Comparison of ENCODE assay signal across 11 cellular contexts in genomic region chr7:73565675-73566342, GRCh38. TPM values are rescaled to one million over a fixed set of nuclear protein-coding genes. Genes with fewer than 3 reads are reported as not detected.
DNase-seq lines count a peak whose midpoint lies in the region; ATAC-seq and TF ChIP-seq lines count a peak whose summit lies in the region.
"Had no signal": no experiment of that assay in that cellular context is flagged by ENCODE, and none has a peak within 500 bp of the region (broad histone marks: within the 10 kb centered on the region; RNA-seq: fewer than 3 reads in every experiment).

No MANE protein-coding gene starts in this region.

- CTCF ChIA-PET in activated naive CD4-positive, alpha-beta T cell treated with anti-CD3 and anti-CD28 coated beads, Interleukin-2, amount 10 ng/mL, durations not matched to agents 7 days and 5 days (lab: Charles Lee), result interaction anchor here (1.0 to 1.9 kb wide), 5 partner anchors 18 to 46 kb away, joined by 3 to 5 read pairs (median 4); no protein-coding TSS in a partner anchor
- CTCF ChIA-PET in T-cell (lab: Charles Lee), result interaction anchor here in 1 of 2 donors (0.5 to 1.8 kb wide), 6 partner anchors 10 to 108 kb away, joined by 3 to 7 read pairs (median 5); partner anchors contain the start of genes BAZ1B and TBL2

- H3K4me3 ChIP-seq in fibroblast of villous mesenchyme (ENCODE audit: low read depth, low read length) (peak overlapping the region; percentile 47), subcutaneous abdominal adipose tissue (ENCODE audit: low read depth in 1 of 5, low read length in 5 of 5) (peak overlapping the region in 4 of 5 donors; percentile 46 to 66 (median 62)), vagina (no peak overlapping the region)
- H3K4me3 ChIP-seq: GM23338 had no signal

- H3K4me1 ChIP-seq in subcutaneous abdominal adipose tissue (ENCODE audit: control insufficient read depth in 5 of 5, insufficient read depth in 5 of 5, low read length in 5 of 5) (peaks cover 0 to 15% (median 10%) of the 10 kb centered on the region in 5 donors), vagina (no peaks in the 10 kb centered on the region)

- intact Hi-C loops in vagina (cut with DNase I), result no loop called here

- H3K36me3 Mint-ChIP-seq in activated naive CD4-positive, alpha-beta T cell treated with anti-CD3 and anti-CD28 coated beads, Interleukin-2, amount 10 ng/mL, durations not matched to agents 7 days and 5 days, result peaks cover 19% of the 10 kb centered on the region
- peaks cover 5% of the 10 kb centered on the region for H3K36me3 Mint-ChIP-seq in T-cell

- no peaks in the 10 kb centered on the region for H3K9me3 Mint-ChIP-seq in activated naive CD4-positive, alpha-beta T cell treated with anti-CD3 and anti-CD28 coated beads, Interleukin-2, amount 10 ng/mL, durations not matched to agents 7 days and 5 days
- H3K9me3 Mint-ChIP-seq in T-cell, result no peaks in the 10 kb centered on the region
- H3K9me3 Mint-ChIP-seq: GM23338 had no signal

- POLR2A ChIA-PET in T-cell (lab: Charles Lee), result interaction anchor here (0.5 to 0.6 kb wide), 4 partner anchors 12 to 172 kb away, joined by 3 to 17 read pairs (median 4); partner anchors contain the start of gene TBL2 (in 2 of the 2)

- peak overlapping the region; percentile 61 for H3K27ac Mint-ChIP-seq in activated naive CD4-positive, alpha-beta T cell treated with anti-CD3 and anti-CD28 coated beads, Interleukin-2, amount 10 ng/mL, durations not matched to agents 7 days and 5 days
- peak overlapping the region; percentile 81 to 82 for H3K27ac Mint-ChIP-seq in T-cell
- H3K27ac Mint-ChIP-seq: GM23338 had no signal

- peak; percentile 21 for DNase-seq in activated naive CD4-positive, alpha-beta T cell treated with anti-CD3 and anti-CD28 coated beads, Interleukin-2, amount 10 ng/mL, durations not matched to agents 7 days and 5 days
- no peak for DNase-seq in activated naive CD4-positive, alpha-beta T cell (lab: John Stamatoyannopoulos, UW)
- DNase-seq in T-cell (no peak), fibroblast of villous mesenchyme (ENCODE audit: low read depth) (peak; percentile 42), vagina (ENCODE audit: extremely low spot score in 2 of 2) (no peak)
- DNase-seq: NCI-H2227 treated with DMSO at 0.1 percent for 48 hours had no signal

- H3K27ac ChIP-seq in subcutaneous abdominal adipose tissue (ENCODE audit: low read depth, low read length), result no peak overlapping the region
- H3K27ac ChIP-seq in vagina, result no peak overlapping the region
- H3K27ac ChIP-seq: C4-2B had no signal

- H3K4me3 Mint-ChIP-seq in activated naive CD4-positive, alpha-beta T cell treated with anti-CD3 and anti-CD28 coated beads, Interleukin-2, amount 10 ng/mL, durations not matched to agents 7 days and 5 days, result peak overlapping the region; percentile 65
- H3K4me3 Mint-ChIP-seq in T-cell, result peak overlapping the region; percentile 67 to 82 (median 77)
- H3K4me3 Mint-ChIP-seq: GM23338 had no signal

- ATAC-seq in T-cell (replicated peaks in 1 of 4) (peak; percentile 32 to 37 (median 33)), HG02763 (IDR thresholded peaks at IDR 0.05; ENCODE audit: unreplicated experiment) (no peak), HG02970 (IDR thresholded peaks at IDR 0.05; ENCODE audit: low FRiP score, unreplicated experiment) (no peak)
- ATAC-seq: GM23338 had no signal

- TF ChIP-seq POLR2A in vagina (IDR thresholded peaks at IDR 0.05), result no peak

- peak overlapping the region in 3 of 5 donors; percentile 40 to 68 (median 56) for H3K9ac ChIP-seq in subcutaneous abdominal adipose tissue (ENCODE audit: low read length in 5 of 5)

- H3K27me3 Mint-ChIP-seq in activated naive CD4-positive, alpha-beta T cell treated with anti-CD3 and anti-CD28 coated beads, Interleukin-2, amount 10 ng/mL, durations not matched to agents 7 days and 5 days, result no peaks in the 10 kb centered on the region
- no peaks in the 10 kb centered on the region for H3K27me3 Mint-ChIP-seq in T-cell

- peaks cover 38% of the 10 kb centered on the region for H3K4me1 Mint-ChIP-seq in activated naive CD4-positive, alpha-beta T cell treated with anti-CD3 and anti-CD28 coated beads, Interleukin-2, amount 10 ng/mL, durations not matched to agents 7 days and 5 days
- H3K4me1 Mint-ChIP-seq in T-cell, result peaks cover 26 to 31% (median 30%) of the 10 kb centered on the region in 3 donors

- H3K36me3 ChIP-seq in subcutaneous abdominal adipose tissue (ENCODE audit: control insufficient read depth in 5 of 5, insufficient read depth in 5 of 5, low read length in 5 of 5) (peaks cover 7 to 22% (median 18%) of the 10 kb centered on the region in 5 donors), vagina (peaks cover 0 to 12% of the 10 kb centered on the region in 2 donors)

- H3K9me3 ChIP-seq in subcutaneous abdominal adipose tissue (ENCODE audit: control insufficient read depth in 5 of 5, low read length in 5 of 5) (no peaks in the 10 kb centered on the region), vagina (no peaks in the 10 kb centered on the region)

- H3K27me3 ChIP-seq in subcutaneous abdominal adipose tissue (ENCODE audit: control insufficient read depth in 5 of 5, insufficient read depth in 4 of 5, low read length in 5 of 5) (no peaks in the 10 kb centered on the region), vagina (no peaks in the 10 kb centered on the region)

- TF ChIP-seq CTCF in fibroblast of villous mesenchyme (IDR thresholded peaks at IDR 0.05; ENCODE audit: insufficient read depth, low read depth, low read length), result no peak
- TF ChIP-seq CTCF in vagina (IDR thresholded peaks at IDR 0.05), result no peak

RNA-seq across cellular contexts. Expression of gene BCL7B, which starts 8.3 kb away (rescaled TPM):
- 100 to 1,000 TPM in 2 of 5 donors, 10 to 100 TPM in 3; 56.3 to 106 (median 63.8) TPM for total RNA-seq in T-cell
- 27.2 and 30.3 TPM in 2 replicates for total RNA-seq in fibroblast of villous mesenchyme
- 57.0 TPM for total RNA-seq in vagina

RNA-seq across cellular contexts. Expression of gene TBL2, which starts 12.6 kb away (rescaled TPM):
- total RNA-seq in T-cell (10 to 100 TPM; 14.8 to 38.5 (median 31.6) TPM), fibroblast of villous mesenchyme (64.4 and 68.7 TPM in 2 replicates), vagina (29.0 TPM)

RNA-seq across cellular contexts. Expression of gene BAZ1B, which starts 43.7 kb away (rescaled TPM):
- total RNA-seq in T-cell (10 to 100 TPM; 57.1 to 64.5 (median 63.0) TPM), fibroblast of villous mesenchyme (57.0 and 64.3 TPM in 2 replicates), vagina (45.4 TPM)

RNA-seq across cellular contexts. Expression of gene MLXIPL, which starts 58.5 kb away (rescaled TPM):
- total RNA-seq in T-cell, result under 1 TPM in 3 of 5 donors, not detected in 2; 0.30 to 0.95 (median 0.58) TPM
- total RNA-seq in fibroblast of villous mesenchyme, result not detected in 2 replicates
- 6.1 TPM for total RNA-seq in vagina

Comparison
In these comparisons a context has a peak if more than half of its experiments do, and no peak if none do; other contexts are left out.
1. DNase-seq: peak in activated naive CD4-positive, alpha-beta T cell treated with anti-CD3 and anti-CD28 coated beads, Interleukin-2, amount 10 ng/mL, durations not matched to agents 7 days and 5 days (single experiment) and fibroblast of villous mesenchyme (single experiment); none in activated naive CD4-positive, alpha-beta T cell (0 of 4), T-cell (0 of 34) and vagina (0 of 2).
2. ATAC-seq: peak in T-cell (4 of 4); none in HG02763 (single experiment) and HG02970 (single experiment).
3. H3K4me3 ChIP-seq: peak in fibroblast of villous mesenchyme (single experiment) and subcutaneous abdominal adipose tissue (4 of 5); none in vagina (0 of 2).